In genomic region chrX:40423299-40423698, GRCh38 we compare ENCODE assay signal across 13 cellular contexts.
A peak's percentile ranks its signal among the peaks of the same experiment; 100 is the strongest.
DNase-seq lines count a peak whose midpoint lies in the region; FAIRE-seq and TF ChIP-seq lines count a peak whose summit lies in the region.
"Had no signal": no experiment of that assay in that cellular context is flagged by ENCODE, and none has a peak within 500 bp of the region (broad histone marks: within the 10 kb centered on the region; RNA-seq: fewer than 3 reads in every experiment).

No MANE protein-coding gene starts in this region.

- peaks cover 8% of the 10 kb centered on the region for H3K9me3 Mint-ChIP-seq in astrocyte (ENCODE audit: unreplicated experiment)
- H3K9me3 Mint-ChIP-seq: stimulated activated naive CD8-positive, alpha-beta T cell treated with anti-CD3 and anti-CD28 coated beads, Interleukin-15, amount 100 ng/mL, for 72 hours had no signal

- H3K36me3 Mint-ChIP-seq in astrocyte (ENCODE audit: low read depth, unreplicated experiment) = no peaks in the 10 kb centered on the region

- no peaks in the 10 kb centered on the region for H3K36me3 ChIP-seq in astrocyte (ENCODE audit: insufficient read depth, low read length)
- H3K36me3 ChIP-seq: BE2C, heart left ventricle, sigmoid colon had no signal

- H3K4me2 ChIP-seq in astrocyte (ENCODE audit: low read length) = no peak overlapping the region

- DNase-seq in CD1c-positive myeloid dendritic cell (ENCODE audit: extremely low spot score) = peak; percentile 38
- peak; percentile 34 for DNase-seq in astrocyte (ENCODE audit: low read depth)
- DNase-seq in iris pigment epithelial cell (ENCODE audit: low read depth) = peak; percentile 44
- no peak for DNase-seq in AG08396 (ENCODE audit: low spot score)
- no peak for DNase-seq in stimulated activated CD4-positive, alpha-beta T cell treated with anti-CD3 and anti-CD28 coated beads, Interleukin-2, amount 100 ng/mL, for 48 hours
- no peak for DNase-seq in NCI-H1694 treated with DMSO at 0.1 percent for 48 hours (lab: John Stamatoyannopoulos, UW)
- no peak for DNase-seq in NCI-H2081 treated with DMSO at 0.1 percent for 48 hours (lab: John Stamatoyannopoulos, UW)
- DNase-seq: BE2C; heart left ventricle; left cardiac atrium; sigmoid colon; stimulated activated naive CD8-positive, alpha-beta T cell treated with anti-CD3 and anti-CD28 coated beads, Interleukin-15, amount 100 ng/mL, for 72 hours had no signal

- H3K27me3 Mint-ChIP-seq in astrocyte (ENCODE audit: low read depth, unreplicated experiment) = no peaks in the 10 kb centered on the region
- H3K27me3 Mint-ChIP-seq: stimulated activated naive CD8-positive, alpha-beta T cell treated with anti-CD3 and anti-CD28 coated beads, Interleukin-15, amount 100 ng/mL, for 72 hours had no signal

- H3K79me2 ChIP-seq in astrocyte (ENCODE audit: insufficient read depth, low read length) = no peaks in the 10 kb centered on the region

- no peaks in the 10 kb centered on the region for H4K20me1 ChIP-seq in astrocyte (ENCODE audit: insufficient read depth, low read length)

- H3K27me3 ChIP-seq in astrocyte (ENCODE audit: insufficient read depth, low read length) = no peaks in the 10 kb centered on the region
- H3K27me3 ChIP-seq: BE2C, sigmoid colon had no signal

- H3K27ac ChIP-seq in astrocyte (ENCODE audit: low read depth, low read length) = no peak overlapping the region
- H3K27ac ChIP-seq: heart left ventricle, sigmoid colon had no signal

- TF ChIP-seq RAD21 in Ishikawa (IDR thresholded peaks at IDR 0.05; ENCODE audit: low read depth) = peak; percentile 15; the same call in 1 of the 2 replicates

- no peak overlapping the region for H2AFZ ChIP-seq in astrocyte (ENCODE audit: low read depth, low read length)

- peak; percentile 74 for FAIRE-seq in astrocyte (lab: Jason Lieb, UNC)

- H3K27ac Mint-ChIP-seq in astrocyte (ENCODE audit: unreplicated experiment) = no peak overlapping the region

- peaks cover 4% of the 10 kb centered on the region for H3K4me1 Mint-ChIP-seq in astrocyte (ENCODE audit: low read depth, unreplicated experiment)

- no peaks in the 10 kb centered on the region for H3K4me1 ChIP-seq in astrocyte (ENCODE audit: insufficient read depth, low read length)
- H3K4me1 ChIP-seq: sigmoid colon had no signal

- H3K9ac ChIP-seq in astrocyte (ENCODE audit: low read length) = no peak overlapping the region

- TF ChIP-seq CTCF in astrocyte (IDR thresholded peaks at IDR 0.05; ENCODE audit: insufficient read depth, low read depth, low read length) = no peak

- peak; percentile 95 for TF ChIP-seq EP300 in Ishikawa (IDR thresholded peaks at IDR 0.05; ENCODE audit: borderline replicate concordance)

- no peak overlapping the region for H3K4me3 Mint-ChIP-seq in astrocyte (ENCODE audit: unreplicated experiment)
- H3K4me3 Mint-ChIP-seq: stimulated activated naive CD8-positive, alpha-beta T cell treated with anti-CD3 and anti-CD28 coated beads, Interleukin-15, amount 100 ng/mL, for 72 hours had no signal

- H3K4me3 ChIP-seq in astrocyte (ENCODE audit: insufficient read depth, low read depth, low read length) = no peak overlapping the region
- H3K4me3 ChIP-seq: heart left ventricle, sigmoid colon had no signal

- H3K9me3 ChIP-seq in astrocyte (ENCODE audit: insufficient read depth, low read depth, low read length) = no peaks in the 10 kb centered on the region
- H3K9me3 ChIP-seq: BE2C, sigmoid colon had no signal

TF ChIP-seq in Ishikawa, 13 proteins besides CTCF, POLR2A, EP300 and RAD21:
- no peak for TF ChIP-seq ZBTB7A (IDR thresholded peaks at IDR 0.05; ENCODE audit: low read depth)
- no peak for TF ChIP-seq EGR1 (IDR thresholded peaks at IDR 0.05)
- TF ChIP-seq FOXM1 (IDR thresholded peaks at IDR 0.05; ENCODE audit: borderline replicate concordance, low read depth) = peak; percentile 92
- TF ChIP-seq TCF12 (IDR thresholded peaks at IDR 0.05; ENCODE audit: low read depth) = peak; percentile 92
- TF ChIP-seq, protein P1, sequence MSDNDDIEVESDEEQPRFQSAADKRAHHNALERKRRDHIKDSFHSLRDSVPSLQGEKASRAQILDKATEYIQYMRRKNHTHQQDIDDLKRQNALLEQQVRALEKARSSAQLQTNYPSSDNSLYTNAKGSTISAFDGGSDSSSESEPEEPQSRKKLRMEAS (IDR thresholded peaks at IDR 0.05) = no peak; the same call in 1 of the 2 replicates
- TF ChIP-seq, protein P2, sequence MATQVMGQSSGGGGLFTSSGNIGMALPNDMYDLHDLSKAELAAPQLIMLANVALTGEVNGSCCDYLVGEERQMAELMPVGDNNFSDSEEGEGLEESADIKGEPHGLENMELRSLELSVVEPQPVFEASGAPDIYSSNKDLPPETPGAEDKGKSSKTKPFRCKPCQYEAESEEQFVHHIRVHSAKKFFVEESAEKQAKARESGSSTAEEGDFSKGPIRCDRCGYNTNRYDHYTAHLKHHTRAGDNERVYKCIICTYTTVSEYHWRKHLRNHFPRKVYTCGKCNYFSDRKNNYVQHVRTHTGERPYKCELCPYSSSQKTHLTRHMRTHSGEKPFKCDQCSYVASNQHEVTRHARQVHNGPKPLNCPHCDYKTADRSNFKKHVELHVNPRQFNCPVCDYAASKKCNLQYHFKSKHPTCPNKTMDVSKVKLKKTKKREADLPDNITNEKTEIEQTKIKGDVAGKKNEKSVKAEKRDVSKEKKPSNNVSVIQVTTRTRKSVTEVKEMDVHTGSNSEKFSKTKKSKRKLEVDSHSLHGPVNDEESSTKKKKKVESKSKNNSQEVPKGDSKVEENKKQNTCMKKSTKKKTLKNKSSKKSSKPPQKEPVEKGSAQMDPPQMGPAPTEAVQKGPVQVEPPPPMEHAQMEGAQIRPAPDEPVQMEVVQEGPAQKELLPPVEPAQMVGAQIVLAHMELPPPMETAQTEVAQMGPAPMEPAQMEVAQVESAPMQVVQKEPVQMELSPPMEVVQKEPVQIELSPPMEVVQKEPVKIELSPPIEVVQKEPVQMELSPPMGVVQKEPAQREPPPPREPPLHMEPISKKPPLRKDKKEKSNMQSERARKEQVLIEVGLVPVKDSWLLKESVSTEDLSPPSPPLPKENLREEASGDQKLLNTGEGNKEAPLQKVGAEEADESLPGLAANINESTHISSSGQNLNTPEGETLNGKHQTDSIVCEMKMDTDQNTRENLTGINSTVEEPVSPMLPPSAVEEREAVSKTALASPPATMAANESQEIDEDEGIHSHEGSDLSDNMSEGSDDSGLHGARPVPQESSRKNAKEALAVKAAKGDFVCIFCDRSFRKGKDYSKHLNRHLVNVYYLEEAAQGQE (IDR thresholded peaks at IDR 0.05; ENCODE audit: low read depth) = no peak
- TF ChIP-seq TAF1 (IDR thresholded peaks at IDR 0.05; ENCODE audit: low read depth) = no peak
- no peak for TF ChIP-seq YY1 (IDR thresholded peaks at IDR 0.05; ENCODE audit: low read depth)
- peak; percentile 75 for TF ChIP-seq TEAD4 (IDR thresholded peaks at IDR 0.05)
- TF ChIP-seq CREB1 (IDR thresholded peaks at IDR 0.05; ENCODE audit: low read depth) = peak; percentile 39
- TF ChIP-seq NFIC (IDR thresholded peaks at IDR 0.05) = peak; percentile 96
- peak; percentile 96 for TF ChIP-seq CEBPB (IDR thresholded peaks at IDR 0.05)
- no peak for TF ChIP-seq USF1 (IDR thresholded peaks at IDR 0.05)

Comparison
In these comparisons a context has a peak if more than half of its experiments do, and no peak if none do; other contexts are left out.
1. DNase-seq: peak in CD1c-positive myeloid dendritic cell (single experiment), astrocyte (single experiment) and iris pigment epithelial cell (single experiment); none in AG08396 (single experiment), stimulated activated CD4-positive, alpha-beta T cell treated with anti-CD3 and anti-CD28 coated beads, Interleukin-2, amount 100 ng/mL, for 48 hours (0 of 2), NCI-H1694 treated with DMSO at 0.1 percent for 48 hours (single experiment) and NCI-H2081 treated with DMSO at 0.1 percent for 48 hours (single experiment).